Comparison of ENCODE assay signal across 16 cellular contexts in genomic region chr7:152762056-152762455, GRCh38. TPM values are rescaled to one million over a fixed set of nuclear protein-coding genes. Genes with fewer than 3 reads are reported as not detected.
DNase-seq lines count a peak whose midpoint lies in the region; ATAC-seq, FAIRE-seq and TF ChIP-seq lines count a peak whose summit lies in the region.
"Had no signal": no experiment of that assay in that cellular context is flagged by ENCODE, and none has a peak within 500 bp of the region (broad histone marks: within the 10 kb centered on the region; RNA-seq: fewer than 3 reads in every experiment).

No MANE protein-coding gene starts in this region.

- peaks cover 2% of the 10 kb centered on the region for H3K27me3 Mint-ChIP-seq in activated T-helper 1 cell treated with anti-CD3 and anti-CD28 coated beads, Interleukin-12 subunit alpha, Interleukin-12 subunit beta, Interleukin-2, Interleukin-4 antibody, amounts not matched to agents 30 ng/mL and 10 ng/mL and 1 ng/mL, durations not matched to agents 14 hours and 24 hours and 36 hours (ENCODE audit: insufficient read depth)

- POLR2A ChIA-PET in RWPE1 (lab: Yijun Ruan, JAX; ENCODE audit: low non-redundant PET): no interaction called here

- peaks cover 0 to 25% (median 6%) of the 10 kb centered on the region in 4 donors for H3K4me1 ChIP-seq in tibial artery

- H3K27ac Mint-ChIP-seq in activated T-helper 1 cell treated with anti-CD3 and anti-CD28 coated beads, Interleukin-12 subunit alpha, Interleukin-12 subunit beta, Interleukin-2, Interleukin-4 antibody, amounts not matched to agents 30 ng/mL and 10 ng/mL and 1 ng/mL, durations not matched to agents 14 hours and 24 hours and 36 hours: no peak overlapping the region

- H3K27ac ChIP-seq in RWPE1 (no peak overlapping the region), tibial artery (no peak overlapping the region)
- H3K27ac ChIP-seq: HL-60 had no signal

- no peak overlapping the region for H3K4me3 ChIP-seq in tibial artery

- no peaks in the 10 kb centered on the region for H3K36me3 Mint-ChIP-seq in activated T-helper 1 cell treated with anti-CD3 and anti-CD28 coated beads, Interleukin-12 subunit alpha, Interleukin-12 subunit beta, Interleukin-2, Interleukin-4 antibody, amounts not matched to agents 30 ng/mL and 10 ng/mL and 1 ng/mL, durations not matched to agents 14 hours and 24 hours and 36 hours (ENCODE audit: low read depth)

- FAIRE-seq in A204.1 (lab: Jason Lieb, UNC) (peak; percentile 11), frontal cortex (lab: Jason Lieb, UNC) (no peak)
- FAIRE-seq: urothelium cell line had no signal

- intact Hi-C loops in activated T-helper 1 cell treated with anti-CD3 and anti-CD28 coated beads, Interleukin-12 subunit alpha, Interleukin-12 subunit beta, Interleukin-2, Interleukin-4 antibody, amounts not matched to agents 30 ng/mL and 10 ng/mL and 1 ng/mL, durations not matched to agents 14 hours and 24 hours and 36 hours (cut with micrococcal nuclease): no loop called here
- intact Hi-C loops in tibial artery (cut with DNase I; ENCODE audit: low total_unique reads): no loop called here

- H3K4me3 Mint-ChIP-seq in activated T-helper 1 cell treated with anti-CD3 and anti-CD28 coated beads, Interleukin-12 subunit alpha, Interleukin-12 subunit beta, Interleukin-2, Interleukin-4 antibody, amounts not matched to agents 30 ng/mL and 10 ng/mL and 1 ng/mL, durations not matched to agents 14 hours and 24 hours and 36 hours: peak overlapping the region; percentile 11

- H3K9me3 ChIP-seq in tibial artery: no peaks in the 10 kb centered on the region

- H3K4me1 Mint-ChIP-seq in activated T-helper 1 cell treated with anti-CD3 and anti-CD28 coated beads, Interleukin-12 subunit alpha, Interleukin-12 subunit beta, Interleukin-2, Interleukin-4 antibody, amounts not matched to agents 30 ng/mL and 10 ng/mL and 1 ng/mL, durations not matched to agents 14 hours and 24 hours and 36 hours (ENCODE audit: low read depth): peaks cover 21% of the 10 kb centered on the region

- H3K9me3 Mint-ChIP-seq in activated T-helper 1 cell treated with anti-CD3 and anti-CD28 coated beads, Interleukin-12 subunit alpha, Interleukin-12 subunit beta, Interleukin-2, Interleukin-4 antibody, amounts not matched to agents 30 ng/mL and 10 ng/mL and 1 ng/mL, durations not matched to agents 14 hours and 24 hours and 36 hours: no peaks in the 10 kb centered on the region

- no peak for TF ChIP-seq CTCF in RWPE1 (conservative IDR thresholded peaks at IDR 0.05; ENCODE audit: low read depth)
- no peak for TF ChIP-seq CTCF in tibial artery (IDR thresholded peaks at IDR 0.05)

- DNase-seq in ELR (ENCODE audit: low read depth): peak; percentile 4
- DNase-seq in activated T-helper 1 cell treated with anti-CD3 and anti-CD28 coated beads, Interleukin-12 subunit alpha, Interleukin-12 subunit beta, Interleukin-2, Interleukin-4 antibody, amounts not matched to agents 30 ng/mL and 10 ng/mL and 1 ng/mL, durations not matched to agents 14 hours and 24 hours and 36 hours (ENCODE audit: low spot score): no peak
- peak; percentile 43 for DNase-seq in hepatic stellate cell (ENCODE audit: low spot score)
- no peak for DNase-seq in RWPE1 (ENCODE audit: low spot score)
- DNase-seq in frontal cortex (ENCODE audit: low spot score in 2 of 2): no peak
- no peak for DNase-seq in tibial artery
- DNase-seq: activated CD4-positive, alpha-beta T cell treated with anti-CD3 and anti-CD28 coated beads for 48 hours; activated gamma-delta T cell treated with Interleukin-2 at 50 U/mL for 16 hours; AML-193; caudate nucleus; stimulated activated CD8-positive, alpha-beta memory T cell treated with anti-CD3 and anti-CD28 coated beads, Interleukin-4, amount 100 ng/mL, for 48 hours; SW 1271 had no signal

- no peaks in the 10 kb centered on the region for H3K36me3 ChIP-seq in tibial artery

- CTCF ChIA-PET in RWPE1 (lab: Yijun Ruan, JAX): no interaction called here

- no peaks in the 10 kb centered on the region for H3K27me3 ChIP-seq in tibial artery

- ATAC-seq in GM21526 (IDR thresholded peaks at IDR 0.05; ENCODE audit: low FRiP score, unreplicated experiment): no peak

RNA-seq across cellular contexts. Expression of gene ACTR3B, which starts 2.5 kb away (rescaled TPM):
- 7.0 and 8.3 TPM in 2 replicates for total RNA-seq in activated T-helper 1 cell treated with anti-CD3 and anti-CD28 coated beads, Interleukin-12 subunit alpha, Interleukin-12 subunit beta, Interleukin-2, Interleukin-4 antibody, amounts not matched to agents 30 ng/mL and 10 ng/mL and 1 ng/mL, durations not matched to agents 14 hours and 24 hours and 36 hours
- total RNA-seq in frontal cortex: 65.2 TPM

Comparison
In these comparisons a context has a peak if more than half of its experiments do, and no peak if none do; other contexts are left out.
1. DNase-seq: peak in ELR (single experiment) and hepatic stellate cell (single experiment); none in activated T-helper 1 cell treated with anti-CD3 and anti-CD28 coated beads, Interleukin-12 subunit alpha, Interleukin-12 subunit beta, Interleukin-2, Interleukin-4 antibody, amounts not matched to agents 30 ng/mL and 10 ng/mL and 1 ng/mL, durations not matched to agents 14 hours and 24 hours and 36 hours (single experiment), RWPE1 (single experiment), frontal cortex (0 of 2) and tibial artery (0 of 2).